In genomic region chr19:33752945-33753344, GRCh38 we compare ENCODE assay signal across 16 cellular contexts.
"Had no signal": no experiment of that assay in that cellular context is flagged by ENCODE, and none has a peak within 500 bp of the region (broad histone marks: within the 10 kb centered on the region; RNA-seq: fewer than 3 reads in every experiment).

No MANE protein-coding gene starts in this region.

- H3K4me3 ChIP-seq: coronary artery, dorsolateral prefrontal cortex, esophagus muscularis mucosa, gastroesophageal sphincter, heart right ventricle, left lung, lower lobe of right lung had no signal

- ATAC-seq: foreskin keratinocyte, gastroesophageal sphincter, heart right ventricle, left cardiac atrium, left lung, left ventricle myocardium superior, lower lobe of right lung had no signal

- H3K27me3 ChIP-seq: foreskin keratinocyte had no signal

- H3K9me3 ChIP-seq: esophagus muscularis mucosa, gastroesophageal sphincter, heart right ventricle, left lung, lower lobe of right lung had no signal

- DNase-seq: dermis blood vessel endothelial cell; dorsolateral prefrontal cortex; effector CD4-positive, alpha-beta T cell; effector memory CD4-positive, alpha-beta T cell; foreskin keratinocyte; heart right ventricle; hippocampal formation; left cardiac atrium; left lung; left ventricle myocardium superior; lower lobe of right lung; mesenchymal stem cell; midbrain had no signal

- H3K27ac ChIP-seq: coronary artery, dorsolateral prefrontal cortex, esophagus muscularis mucosa, foreskin keratinocyte, gastroesophageal sphincter, heart right ventricle, left lung, lower lobe of right lung had no signal

- H3K36me3 ChIP-seq: esophagus muscularis mucosa, gastroesophageal sphincter, heart right ventricle, left lung, lower lobe of right lung had no signal

- H3K4me1 ChIP-seq: foreskin keratinocyte, heart right ventricle, left lung, lower lobe of right lung had no signal
